8 cellular contexts compared by ENCODE assay signal in genomic region chr14:20873370-20874177, GRCh38. TPM values are rescaled to one million over a fixed set of nuclear protein-coding genes. Genes with fewer than 3 reads are reported as not detected.
DNase-seq lines count a peak whose midpoint lies in the region; TF ChIP-seq lines count a peak whose summit lies in the region.

No MANE protein-coding gene starts in this region.

- H3K4me3 ChIP-seq in ascending aorta (no peak overlapping the region), skeletal muscle satellite cell (ENCODE audit: low read length) (no peak overlapping the region)

- H3K4me1 ChIP-seq in ascending aorta (no peaks in the 10 kb centered on the region), skeletal muscle satellite cell (ENCODE audit: control insufficient read depth, insufficient read depth, low read length) (no peaks in the 10 kb centered on the region)

- TF ChIP-seq CTCF in ascending aorta (IDR thresholded peaks at IDR 0.05), result peak; percentile 62 to 77 (median 76)

- H3K27me3 ChIP-seq in ascending aorta, result no peaks in the 10 kb centered on the region
- H3K27me3 ChIP-seq in skeletal muscle satellite cell (ENCODE audit: control insufficient read depth, insufficient read depth, low read length), result peaks cover 7% of the 10 kb centered on the region

- H3K4me2 ChIP-seq in skeletal muscle satellite cell (ENCODE audit: low read length), result peak overlapping the region; percentile 72

- intact Hi-C loops in ascending aorta (cut with DNase I), result loop anchor here (1.0 kb wide), 1 partner anchor 16 kb away; no protein-coding TSS in a partner anchor

- H3K9me3 ChIP-seq in ascending aorta (no peaks in the 10 kb centered on the region), skeletal muscle satellite cell (replicated peaks; ENCODE audit: low read length) (no peaks in the 10 kb centered on the region)

- H3K36me3 ChIP-seq in ascending aorta (no peaks in the 10 kb centered on the region), skeletal muscle satellite cell (ENCODE audit: insufficient read depth, low read length) (no peaks in the 10 kb centered on the region)

- no peak overlapping the region for H3K9ac ChIP-seq in skeletal muscle satellite cell (ENCODE audit: low read depth, low read length)

- H3K27ac ChIP-seq in ascending aorta, result no peak overlapping the region

- DNase-seq in NCI-H748 (lab: John Stamatoyannopoulos, UW; ENCODE audit: unreplicated experiment) (peak; percentile 74), NCI-H748 treated with DMSO at 0.1 percent for 48 hours (lab: John Stamatoyannopoulos, UW) (no peak), HK-2 (ENCODE audit: unreplicated experiment) (peak; percentile 25), T-helper 22 cell (ENCODE audit: low read depth) (peak; percentile 23), ascending aorta (ENCODE audit: low spot score in 2 of 2) (peak in 1 of 2 donors; percentile 89), iPS DF 4.7 (ENCODE audit: extremely low read depth, low spot score) (peak; percentile 68), NCI-H2196 (lab: John Stamatoyannopoulos, UW; ENCODE audit: unreplicated experiment) (no peak)

RNA-seq across cellular contexts. Expression of gene RNASE3, which starts 17.6 kb away (rescaled TPM):
- not detected for total RNA-seq in ascending aorta
- not detected in 2 replicates for total RNA-seq in skeletal muscle satellite cell (2012; rRNA removed)

Comparison
In these comparisons a context has a peak if more than half of its experiments do, and no peak if none do; other contexts are left out.
1. DNase-seq: peak in NCI-H748 (single experiment), HK-2 (single experiment), T-helper 22 cell (single experiment) and iPS DF 4.7 (single experiment); none in NCI-H748 treated with DMSO at 0.1 percent for 48 hours (single experiment) and NCI-H2196 (single experiment).